11 cellular contexts compared by ENCODE assay signal in the genomic region with DNA sequence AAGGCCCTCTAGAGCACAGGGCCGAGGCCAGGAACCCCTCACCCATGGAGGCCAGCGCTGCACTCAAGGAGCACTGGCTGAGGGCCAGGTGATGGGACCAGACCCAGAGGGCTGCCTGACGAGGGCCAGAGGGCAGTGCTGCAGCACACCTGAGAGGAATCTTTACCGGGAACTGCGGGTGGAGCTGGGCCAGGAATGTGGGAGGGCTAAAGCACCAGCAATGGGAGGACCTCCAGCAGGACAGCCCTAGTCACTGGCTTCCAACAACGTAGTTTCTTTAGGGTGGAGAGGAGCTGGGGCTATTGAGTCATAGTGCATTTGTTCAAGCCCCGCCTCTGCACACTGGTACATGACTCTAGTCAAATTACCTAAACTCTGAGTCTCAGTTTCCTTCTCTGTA.
DNase-seq lines count a peak whose midpoint lies in the region; ATAC-seq and TF ChIP-seq lines count a peak whose summit lies in the region.
"Had no signal": no experiment of that assay in that cellular context is flagged by ENCODE, and none has a peak within 500 bp of the region (broad histone marks: within the 10 kb centered on the region; RNA-seq: fewer than 3 reads in every experiment).

No MANE protein-coding gene starts in this region.

- no peak overlapping the region for H3K27ac ChIP-seq in breast epithelium
- H3K27ac ChIP-seq in colonic mucosa: no peak overlapping the region
- no peak overlapping the region for H3K27ac ChIP-seq in substantia nigra (ENCODE audit: low read depth, low read length, poor library complexity, severe bottlenecking)
- H3K27ac ChIP-seq: 22Rv1, right atrium auricular region had no signal

- H3K9me3 ChIP-seq in breast epithelium: peaks cover 0 to 6% of the 10 kb centered on the region in 2 donors
- no peaks in the 10 kb centered on the region for H3K9me3 ChIP-seq in colonic mucosa

- no peak overlapping the region for H3K4me3 ChIP-seq in breast epithelium
- H3K4me3 ChIP-seq in colonic mucosa: no peak overlapping the region
- H3K4me3 ChIP-seq: right atrium auricular region had no signal

- no peak for TF ChIP-seq POLR2A in breast epithelium (IDR thresholded peaks at IDR 0.05)

- POLR2A ChIA-PET in MCF 10A (lab: Yijun Ruan, JAX): no interaction called here

- ATAC-seq in HG03095 (IDR thresholded peaks at IDR 0.05; ENCODE audit: unreplicated experiment): peak; percentile 46

- no peaks in the 10 kb centered on the region for H3K27me3 Mint-ChIP-seq in MCF 10A (ENCODE audit: insufficient read depth, unreplicated experiment)
- no peaks in the 10 kb centered on the region for H3K27me3 Mint-ChIP-seq in activated naive CD8-positive, alpha-beta T cell treated with anti-CD3 and anti-CD28 coated beads for 36 hours

- no peak overlapping the region for H3K27ac Mint-ChIP-seq in MCF 10A (ENCODE audit: low read depth, unreplicated experiment)
- H3K27ac Mint-ChIP-seq in activated naive CD8-positive, alpha-beta T cell treated with anti-CD3 and anti-CD28 coated beads for 36 hours: no peak overlapping the region

- H3K36me3 ChIP-seq in breast epithelium (no peaks in the 10 kb centered on the region), colonic mucosa (no peaks in the 10 kb centered on the region)
- H3K36me3 ChIP-seq: right atrium auricular region had no signal

- H3K27me3 ChIP-seq in breast epithelium (no peaks in the 10 kb centered on the region), colonic mucosa (no peaks in the 10 kb centered on the region)
- H3K27me3 ChIP-seq: right atrium auricular region had no signal

- no peaks in the 10 kb centered on the region for H3K9me3 Mint-ChIP-seq in MCF 10A (ENCODE audit: unreplicated experiment)
- H3K9me3 Mint-ChIP-seq in activated naive CD8-positive, alpha-beta T cell treated with anti-CD3 and anti-CD28 coated beads for 36 hours: peaks cover 2% of the 10 kb centered on the region

- DNase-seq in MCF 10A (ENCODE audit: unreplicated experiment) (peak; percentile 74), breast epithelium (ENCODE audit: low spot score in 2 of 2) (no peak), colonic mucosa (peak; percentile 22), substantia nigra (lab: John Stamatoyannopoulos, UW) (no peak), NCI-H2227 (lab: John Stamatoyannopoulos, UW; ENCODE audit: unreplicated experiment) (no peak)
- DNase-seq in activated CD4-positive, alpha-beta T cell treated with anti-CD3 and anti-CD28 coated beads, Interleukin-2, amount 50 U/mL, for 1 hour: no peak
- DNase-seq in activated naive CD8-positive, alpha-beta T cell treated with anti-CD3 and anti-CD28 coated beads for 36 hours: no peak
- DNase-seq: NCI-H1105 treated with DMSO at 0.1 percent for 48 hours had no signal

- no peaks in the 10 kb centered on the region for H3K36me3 Mint-ChIP-seq in MCF 10A (ENCODE audit: insufficient read depth, unreplicated experiment)
- no peaks in the 10 kb centered on the region for H3K36me3 Mint-ChIP-seq in activated naive CD8-positive, alpha-beta T cell treated with anti-CD3 and anti-CD28 coated beads for 36 hours

- no TSS peak for BruUV-seq in MCF 10A (replicated peaks; lab: Mats Ljungman, UMichigan)

- intact Hi-C loops in MCF 10A (cut with micrococcal nuclease) (no loop called here), breast epithelium (cut with DNase I; ENCODE audit: low total_unique reads) (no loop called here), colonic mucosa (cut with DNase I) (no loop called here)

- peaks cover 6% of the 10 kb centered on the region for H3K4me1 Mint-ChIP-seq in MCF 10A (ENCODE audit: insufficient read depth, unreplicated experiment)
- no peaks in the 10 kb centered on the region for H3K4me1 Mint-ChIP-seq in activated naive CD8-positive, alpha-beta T cell treated with anti-CD3 and anti-CD28 coated beads for 36 hours

- H3K4me1 ChIP-seq in breast epithelium: no peaks in the 10 kb centered on the region
- H3K4me1 ChIP-seq in colonic mucosa: no peaks in the 10 kb centered on the region
- H3K4me1 ChIP-seq: right atrium auricular region had no signal

- TF ChIP-seq CTCF in MCF 10A (IDR thresholded peaks at IDR 0.05; ENCODE audit: unreplicated experiment): no peak
- TF ChIP-seq CTCF in breast epithelium (IDR thresholded peaks at IDR 0.05): no peak
- no peak for TF ChIP-seq CTCF in colonic mucosa (IDR thresholded peaks at IDR 0.05)

- no peak overlapping the region for H3K4me3 Mint-ChIP-seq in MCF 10A (ENCODE audit: unreplicated experiment)
- H3K4me3 Mint-ChIP-seq in activated naive CD8-positive, alpha-beta T cell treated with anti-CD3 and anti-CD28 coated beads for 36 hours: no peak overlapping the region

- CTCF ChIA-PET in MCF 10A (lab: Yijun Ruan, JAX): no interaction called here

- H3K9ac ChIP-seq in colonic mucosa (ENCODE audit: low read depth in 2 of 2, low read length in 2 of 2): no peak overlapping the region

Comparison
In these comparisons a context has a peak if more than half of its experiments do, and no peak if none do; other contexts are left out.
1. DNase-seq: peak in MCF 10A (single experiment) and colonic mucosa (single experiment); none in breast epithelium (0 of 2), substantia nigra (0 of 49), activated CD4-positive, alpha-beta T cell treated with anti-CD3 and anti-CD28 coated beads, Interleukin-2, amount 50 U/mL, for 1 hour (single experiment), NCI-H2227 (single experiment) and activated naive CD8-positive, alpha-beta T cell treated with anti-CD3 and anti-CD28 coated beads for 36 hours (single experiment).